Comparison of ENCODE assay signal across 26 cellular contexts in the genomic region with DNA sequence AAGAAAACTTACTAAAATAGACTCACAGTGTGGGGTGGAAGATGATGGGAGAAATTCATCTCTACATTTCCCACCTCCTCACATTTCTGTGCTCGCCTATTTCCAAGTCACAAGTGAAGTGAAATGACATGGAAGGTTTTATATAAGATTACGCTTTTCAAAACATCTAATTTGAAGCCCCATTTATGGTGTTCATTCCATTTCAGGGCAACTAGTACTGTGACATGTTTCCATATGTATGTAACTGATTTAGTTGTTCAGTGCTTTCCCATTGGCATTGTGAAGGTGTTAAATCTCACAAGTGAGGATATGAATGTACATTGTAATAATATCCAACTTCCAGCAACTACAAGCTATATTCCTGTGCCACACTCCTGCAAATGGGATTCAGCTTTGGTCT.
"Had no signal": no experiment of that assay in that cellular context is flagged by ENCODE, and none has a peak within 500 bp of the region (broad histone marks: within the 10 kb centered on the region; RNA-seq: fewer than 3 reads in every experiment).

No MANE protein-coding gene starts in this region.

- H3K4me3 ChIP-seq: stomach, suprapubic skin, testis, thoracic aorta, thyroid gland, tibial artery, tibial nerve, transverse colon, upper lobe of left lung, upper lobe of right lung, uterus, vagina had no signal

- H3K4me1 ChIP-seq: stomach, suprapubic skin, testis, thyroid gland, tibial artery, tibial nerve, transverse colon, upper lobe of left lung, upper lobe of right lung, uterus, vagina had no signal

- ATAC-seq: stimulated activated effector memory CD8-positive, alpha-beta T cell treated with anti-CD3 and anti-CD28 coated beads, Interleukin-12 subunit alpha, Interleukin-12 subunit beta, amount 100 ng/mL, for 72 hours; stimulated activated memory B cell treated with anti-CD40 and anti-IgM and Interleukin-4, amounts not matched to agents 10 μg/mL and 1 μg/mL and 100 μg/mL, for 72 hours; stimulated activated naive B cell treated with anti-CD40 and anti-IgM and Interleukin-4, amounts not matched to agents 10 μg/mL and 1 μg/mL and 100 μg/mL, for 72 hours; stimulated activated naive CD8-positive, alpha-beta T cell treated with anti-CD3 and anti-CD28 coated beads, Interleukin-15, amount 100 ng/mL, for 72 hours; stimulated activated naive CD8-positive, alpha-beta T cell treated with anti-CD3 and anti-CD28 coated beads, Interleukin-15, Interleukin-2, amounts not matched to agents 100 U/mL and 50 U/mL, for 24 hours; upper lobe of right lung had no signal

- H3K9me3 ChIP-seq: stomach, suprapubic skin, testis, thoracic aorta, thyroid gland, tibial artery, tibial nerve, transverse colon, upper lobe of left lung, upper lobe of right lung, uterus, vagina had no signal

- H3K36me3 ChIP-seq: stomach, suprapubic skin, thoracic aorta, thyroid gland, tibial artery, tibial nerve, transverse colon, upper lobe of left lung, upper lobe of right lung, uterus, vagina had no signal

- H3K27me3 ChIP-seq: stomach, suprapubic skin, testis, thyroid gland, tibial artery, tibial nerve, transverse colon, upper lobe of left lung, upper lobe of right lung, uterus, vagina had no signal

- H3K27ac ChIP-seq: stomach, suprapubic skin, testis, thoracic aorta, thyroid gland, tibial artery, tibial nerve, transverse colon, upper lobe of left lung, upper lobe of right lung, uterus, vagina had no signal

- DNase-seq: stimulated activated CD4-positive, alpha-beta T cell treated with anti-CD3 and anti-CD28 coated beads, Interleukin-2, amount 100 ng/mL, for 48 hours; stimulated activated CD4-positive, alpha-beta T cell treated with anti-CD3 and anti-CD28 coated beads, Interleukin-4, amount 100 ng/mL, for 1 hour; stimulated activated CD4-positive, alpha-beta T cell treated with anti-CD3 and anti-CD28 coated beads, Interleukin-4, amount 100 ng/mL, for 24 hours; stimulated activated CD4-positive, alpha-beta T cell treated with anti-CD3 and anti-CD28 coated beads, Interleukin-4, amount 100 ng/mL, for 4 hours; stimulated activated CD8-positive, alpha-beta memory T cell treated with anti-CD3 and anti-CD28 coated beads, Interleukin-4, amount 100 ng/mL, for 48 hours; stimulated activated naive B cell treated with anti-CD40 and anti-IgM and Interleukin-4, amounts not matched to agents 10 μg/mL and 1 μg/mL and 100 μg/mL, for 72 hours; stimulated activated naive CD4-positive, alpha-beta T cell; stimulated activated naive CD4-positive, alpha-beta T cell treated with Interleukin-2 at 50 U/mL for 16 hours; stimulated activated naive CD8-positive, alpha-beta T cell treated with anti-CD3 and anti-CD28 coated beads, Interleukin-15, amount 100 ng/mL, for 72 hours; stimulated activated naive CD8-positive, alpha-beta T cell treated with anti-CD3 and anti-CD28 coated beads, Interleukin-15, Interleukin-2, amounts not matched to agents 100 U/mL and 50 U/mL, for 24 hours; stomach; substantia nigra; testis; thyroid gland; tibial artery; transverse colon; trophoblast cell; upper lobe of left lung; upper lobe of right lung; uterus had no signal
